Comparison of ENCODE assay signal across 19 cellular contexts in the genomic region with DNA sequence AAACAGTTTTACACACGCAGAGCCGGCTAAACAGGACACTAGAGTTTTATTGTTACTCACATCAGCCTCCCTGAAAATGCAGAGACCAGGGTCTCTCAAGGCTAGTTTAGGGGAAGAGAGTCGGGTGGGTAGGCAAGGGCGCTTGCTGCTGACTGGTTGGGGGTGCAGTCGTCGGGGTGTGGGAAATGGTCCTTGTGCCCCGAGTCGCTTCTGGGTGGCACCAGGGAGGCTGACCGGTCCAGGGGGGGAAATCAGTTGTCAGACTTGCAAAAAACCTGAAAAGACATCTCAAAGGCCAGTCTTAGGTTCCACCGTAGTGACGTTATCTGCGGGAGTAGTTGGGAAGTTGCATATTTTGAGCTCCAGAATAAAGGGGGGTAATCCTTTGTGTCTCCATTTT. TPM values are rescaled to one million over a fixed set of nuclear protein-coding genes. Genes with fewer than 3 reads are reported as not detected.
DNase-seq lines count a peak whose midpoint lies in the region; TF ChIP-seq lines count a peak whose summit lies in the region.
"Had no signal": no experiment of that assay in that cellular context is flagged by ENCODE, and none has a peak within 500 bp of the region (broad histone marks: within the 10 kb centered on the region; RNA-seq: fewer than 3 reads in every experiment).

No MANE protein-coding gene starts in this region.

- H3K4me1 Mint-ChIP-seq in nephron progenitor cell (peaks cover 60% of the 10 kb centered on the region), progenitor cell of endocrine pancreas (ENCODE audit: low read depth) (peaks cover 7% of the 10 kb centered on the region)

- TF ChIP-seq CTCF in right atrium auricular region (IDR thresholded peaks at IDR 0.05) (no peak), nephron progenitor cell (IDR thresholded peaks at IDR 0.05) (no peak), progenitor cell of endocrine pancreas (IDR thresholded peaks at IDR 0.05; ENCODE audit: unreplicated experiment) (no peak), GM10248 (IDR thresholded peaks at IDR 0.05; ENCODE audit: control extremely low read depth, extremely low read depth, low read depth, missing control alignments) (no peak)

- H3K27ac ChIP-seq in right atrium auricular region = no peak overlapping the region

- CTCF ChIA-PET in GM10248 (lab: Yijun Ruan, JAX) = no interaction called here

- H3K27me3 ChIP-seq in right atrium auricular region = no peaks in the 10 kb centered on the region
- H3K27me3 ChIP-seq: MG63 had no signal

- intact Hi-C loops in cardiac septum (cut with DNase I) = no loop called here

- POLR2A ChIA-PET in GM10248 (lab: Yijun Ruan, JAX) = no interaction called here

- no peak overlapping the region for H3K4me3 ChIP-seq in right atrium auricular region
- H3K4me3 ChIP-seq: MG63 had no signal

- H3K4me1 ChIP-seq in right atrium auricular region = peaks cover 0 to 31% of the 10 kb centered on the region in 2 donors

- H3K27ac Mint-ChIP-seq in nephron progenitor cell = peak overlapping the region; percentile 87
- H3K27ac Mint-ChIP-seq in progenitor cell of endocrine pancreas = peak overlapping the region; percentile 6

- H3K27me3 Mint-ChIP-seq in nephron progenitor cell (ENCODE audit: low read depth, poor library complexity) = peaks cover 13% of the 10 kb centered on the region
- H3K27me3 Mint-ChIP-seq in progenitor cell of endocrine pancreas = peaks cover 18% of the 10 kb centered on the region

- no peaks in the 10 kb centered on the region for H3K9me3 ChIP-seq in right atrium auricular region
- H3K9me3 ChIP-seq: MG63 had no signal

- peak; percentile 50 for DNase-seq in cardiac septum (ENCODE audit: low spot score)
- DNase-seq in right atrium auricular region (ENCODE audit: low spot score) = no peak
- DNase-seq in nephron progenitor cell = no peak
- DNase-seq in progenitor cell of endocrine pancreas (ENCODE audit: low spot score, unreplicated experiment) = no peak
- DNase-seq in inferior parietal cortex (ENCODE audit: extremely low spot score) = no peak
- no peak for DNase-seq in activated CD4-positive, CD25-positive, alpha-beta regulatory T cell (lab: John Stamatoyannopoulos, UW)
- no peak for DNase-seq in kidney tubule cell (ENCODE audit: low spot score)
- no peak for DNase-seq in GM10248 (ENCODE audit: extremely low spot score)
- DNase-seq: AML-193, C1 segment of cervical spinal cord, MG63, NCI-H1048, NCI-H1417 treated with DMSO at 0.1 percent for 48 hours, NCI-H187, NCI-H446, NCI-H526, OCI-M1, SHP77 had no signal

- H3K9me3 Mint-ChIP-seq in nephron progenitor cell = no peaks in the 10 kb centered on the region
- no peaks in the 10 kb centered on the region for H3K9me3 Mint-ChIP-seq in progenitor cell of endocrine pancreas (ENCODE audit: low read depth)

- H3K4me3 Mint-ChIP-seq in nephron progenitor cell (no peak overlapping the region), progenitor cell of endocrine pancreas (ENCODE audit: low read depth) (no peak overlapping the region)

- H3K36me3 ChIP-seq in right atrium auricular region = no peaks in the 10 kb centered on the region
- H3K36me3 ChIP-seq: MG63 had no signal

- H3K36me3 Mint-ChIP-seq in nephron progenitor cell (ENCODE audit: low read depth) = no peaks in the 10 kb centered on the region
- no peaks in the 10 kb centered on the region for H3K36me3 Mint-ChIP-seq in progenitor cell of endocrine pancreas (ENCODE audit: insufficient read depth)

RNA-seq across cellular contexts. Expression of a gene that starts 37.3 kb away (rescaled TPM):
- total RNA-seq in cardiac septum (0.40 TPM), right atrium auricular region (1 to 10 TPM in 1 of 2 donors, under 1 TPM in 1; 0.59 to 2.7 TPM), progenitor cell of endocrine pancreas (0.17 and 0.18 TPM in 2 replicates)
- total RNA-seq: Daoy had no signal
